Comparison of ENCODE assay signal across 1 cellular context in genomic region chr11:47387944-47388696, GRCh38.
TF ChIP-seq lines count a peak whose summit lies in the region.

No MANE protein-coding gene starts in this region.

TF ChIP-seq in HepG2, 621 proteins besides CTCF, POLR2A, EP300 and RAD21 (continues in another document):
- TF ChIP-seq ZFY (CRISPR knock-in tag; IDR thresholded peaks at IDR 0.05) (peak; percentile 59), ZNF710 (CRISPR knock-in tag; IDR thresholded peaks at IDR 0.05; ENCODE audit: borderline replicate concordance) (no peak), FOXK1 (CRISPR knock-in tag; IDR thresholded peaks at IDR 0.05; ENCODE audit: borderline replicate concordance, low read depth) (no peak), LCORL (IDR thresholded peaks at IDR 0.05) (no peak), LCORL (CRISPR knock-in tag; IDR thresholded peaks at IDR 0.05) (0 out of 2 replicates have a peak, but pooled peaks have one; percentile 32), RBAK (CRISPR knock-in tag; IDR thresholded peaks at IDR 0.05) (no peak), PAX8 (CRISPR knock-in tag; IDR thresholded peaks at IDR 0.05; ENCODE audit: borderline replicate concordance) (no peak), CC2D1A (CRISPR knock-in tag; IDR thresholded peaks at IDR 0.05) (no peak), ZNF510 (CRISPR knock-in tag; IDR thresholded peaks at IDR 0.05; ENCODE audit: low read depth) (no peak), SRSF9 (IDR thresholded peaks at IDR 0.05; ENCODE audit: borderline replicate concordance, insufficient read depth, low read depth, low read length, poor library complexity, severe bottlenecking) (no peak), ZNF513 (CRISPR knock-in tag; conservative IDR thresholded peaks at IDR 0.05) (no peak), KDM2A (CRISPR knock-in tag; IDR thresholded peaks at IDR 0.05; ENCODE audit: borderline replicate concordance, low read depth) (0 out of 2 replicates have a peak, but pooled peaks have one; percentile 11), ZNF543 (CRISPR knock-in tag; IDR thresholded peaks at IDR 0.05) (peak; percentile 83), KAT7 (CRISPR knock-in tag; IDR thresholded peaks at IDR 0.05; ENCODE audit: borderline replicate concordance) (no peak), PBX2 (CRISPR knock-in tag; IDR thresholded peaks at IDR 0.05) (peak; percentile 6; the same call in 1 of the 2 replicates), YEATS4 (CRISPR knock-in tag; IDR thresholded peaks at IDR 0.05; ENCODE audit: borderline replicate concordance) (no peak), ZSCAN29 (CRISPR knock-in tag; conservative IDR thresholded peaks at IDR 0.05) (no peak), TGIF2 (CRISPR knock-in tag; IDR thresholded peaks at IDR 0.05) (no peak), PRMT3 (CRISPR knock-in tag; IDR thresholded peaks at IDR 0.05; ENCODE audit: borderline replicate concordance, low read depth) (no peak), KDM6A (CRISPR knock-in tag; IDR thresholded peaks at IDR 0.05; ENCODE audit: low read depth) (no peak), GLI4 (CRISPR knock-in tag; IDR thresholded peaks at IDR 0.05; ENCODE audit: borderline replicate concordance) (no peak), KAT8 (CRISPR knock-in tag; IDR thresholded peaks at IDR 0.05) (no peak), KDM4B (CRISPR knock-in tag; IDR thresholded peaks at IDR 0.05) (no peak), ZNF629 (CRISPR knock-in tag; conservative IDR thresholded peaks at IDR 0.05) (no peak), ZNF598 (CRISPR knock-in tag; IDR thresholded peaks at IDR 0.05; ENCODE audit: borderline replicate concordance) (no peak), CENPX (CRISPR knock-in tag; IDR thresholded peaks at IDR 0.05) (no peak), ZNF501 (CRISPR knock-in tag; IDR thresholded peaks at IDR 0.05) (peak; percentile 56; the same call in 1 of the 2 replicates), ZNF292 (CRISPR knock-in tag; IDR thresholded peaks at IDR 0.05; ENCODE audit: borderline replicate concordance, low read depth) (peak; percentile 17; the same call in 1 of the 2 replicates), MAX (IDR thresholded peaks at IDR 0.05) (peak; percentile 43; the same call in 1 of the 2 replicates), EEA1 (CRISPR knock-in tag; IDR thresholded peaks at IDR 0.05; ENCODE audit: borderline replicate concordance) (no peak), ZNF7 (CRISPR knock-in tag; IDR thresholded peaks at IDR 0.05) (no peak), SMAD3 (CRISPR knock-in tag; IDR thresholded peaks at IDR 0.05) (no peak), TARDBP (CRISPR knock-in tag; IDR thresholded peaks at IDR 0.05) (no peak), ZMAT3 (CRISPR knock-in tag; conservative IDR thresholded peaks at IDR 0.05) (no peak), ZNF207 (IDR thresholded peaks at IDR 0.05; ENCODE audit: borderline replicate concordance) (no peak), HMGXB4 (CRISPR knock-in tag; IDR thresholded peaks at IDR 0.05; ENCODE audit: borderline replicate concordance in 1 of 2, low read depth in 1 of 2) (0 out of 4 replicates have a peak, but pooled peaks of 1 of the 2 experiments have one; percentile 21), ZNF891 (CRISPR knock-in tag; IDR thresholded peaks at IDR 0.05) (no peak), NFE2L2 (IDR thresholded peaks at IDR 0.05; ENCODE audit: low read length) (no peak), YY1 (IDR thresholded peaks at IDR 0.05; ENCODE audit: insufficient read depth, insufficient replicate concordance, low read depth, low read length) (no peak), AHDC1 (CRISPR knock-in tag; IDR thresholded peaks at IDR 0.05; ENCODE audit: borderline replicate concordance) (no peak), ZNF550 (CRISPR knock-in tag; IDR thresholded peaks at IDR 0.05; ENCODE audit: borderline replicate concordance) (no peak), KDM3A (CRISPR knock-in tag; IDR thresholded peaks at IDR 0.05; ENCODE audit: low read depth) (no peak), REXO4 (CRISPR knock-in tag; IDR thresholded peaks at IDR 0.05; ENCODE audit: borderline replicate concordance) (no peak), TRIM22 (IDR thresholded peaks at IDR 0.05) (no peak), SIN3A (IDR thresholded peaks at IDR 0.05; ENCODE audit: borderline replicate concordance, low read depth, low read length) (no peak), PBX3 (CRISPR knock-in tag; IDR thresholded peaks at IDR 0.05; ENCODE audit: borderline replicate concordance) (no peak), USF2 (IDR thresholded peaks at IDR 0.05; ENCODE audit: low read depth, low read length) (no peak), USF2 (CRISPR knock-in tag; IDR thresholded peaks at IDR 0.05; ENCODE audit: borderline replicate concordance) (no peak)
